1 cellular context compared by ENCODE assay signal in the genomic region with DNA sequence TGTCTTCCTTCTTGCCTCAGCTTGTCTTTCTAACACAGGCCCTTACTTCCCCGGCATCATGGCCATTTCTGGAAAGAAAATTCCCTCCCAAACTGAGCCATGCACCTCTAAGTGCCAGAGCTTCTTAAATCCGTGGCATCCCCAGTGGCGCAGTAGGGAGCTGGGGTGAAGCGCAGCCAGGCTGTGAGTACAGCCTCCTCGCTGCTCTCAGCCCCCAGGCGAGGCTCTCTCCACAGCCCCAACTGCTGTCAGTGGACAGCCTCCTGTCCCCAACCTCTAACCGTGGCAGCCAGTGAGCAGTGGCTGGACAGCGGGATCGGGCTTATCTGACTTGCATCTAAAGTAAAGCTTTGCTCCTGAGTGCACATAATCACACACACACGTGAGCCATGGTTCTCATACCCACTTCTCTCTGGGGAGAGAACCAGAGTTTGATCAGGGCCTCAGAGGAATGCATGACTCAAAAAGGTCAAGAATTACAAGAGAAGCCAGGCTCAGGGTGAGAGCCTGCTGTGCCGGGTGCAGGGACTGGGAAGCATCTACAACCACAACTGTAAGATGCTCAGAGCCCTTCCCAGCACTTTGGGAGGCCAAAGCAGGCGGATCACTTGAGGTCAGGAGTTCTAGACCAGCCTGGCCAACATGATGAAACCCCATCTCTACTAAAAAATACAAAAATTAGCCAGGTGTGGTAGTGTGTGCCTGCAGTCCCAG.
TF ChIP-seq lines count a peak whose summit lies in the region.

No MANE protein-coding gene starts in this region.

TF ChIP-seq in HepG2, 621 proteins besides CTCF, POLR2A, EP300 and RAD21 (continued from another document and continues in another):
- peak; percentile 43; the same call in 1 of the 2 replicates for TF ChIP-seq HNF1A (IDR thresholded peaks at IDR 0.05; ENCODE audit: low read depth)
- no peak; the same call in 1 of the 2 replicates for TF ChIP-seq HNF1A (CRISPR knock-in tag; IDR thresholded peaks at IDR 0.05; ENCODE audit: borderline replicate concordance)
- peak; percentile 65; the same call in 1 of the 2 replicates for TF ChIP-seq CCDC6 (CRISPR knock-in tag; IDR thresholded peaks at IDR 0.05)
- TF ChIP-seq, protein P1, sequence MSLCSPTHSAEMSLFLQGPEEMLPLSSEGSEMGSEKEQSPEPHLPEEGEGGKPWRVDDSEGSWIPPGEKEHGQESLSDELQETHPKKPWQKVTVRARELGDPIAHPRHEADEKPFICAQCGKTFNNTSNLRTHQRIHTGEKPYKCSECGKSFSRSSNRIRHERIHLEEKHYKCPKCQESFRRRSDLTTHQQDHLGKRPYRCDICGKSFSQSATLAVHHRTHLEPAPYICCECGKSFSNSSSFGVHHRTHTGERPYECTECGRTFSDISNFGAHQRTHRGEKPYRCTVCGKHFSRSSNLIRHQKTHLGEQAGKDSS (CRISPR knock-in tag; IDR thresholded peaks at IDR 0.05; ENCODE audit: borderline replicate concordance, low read depth): peak; percentile 89; the same call in 1 of the 2 replicates
- TF ChIP-seq ZNF766 (CRISPR knock-in tag; IDR thresholded peaks at IDR 0.05; ENCODE audit: borderline replicate concordance): no peak
- TF ChIP-seq HNRNPL (IDR thresholded peaks at IDR 0.05; ENCODE audit: low read depth, low read length): no peak
- TF ChIP-seq MAZ (IDR thresholded peaks at IDR 0.05; ENCODE audit: borderline replicate concordance, low read depth, low read length): no peak
- TF ChIP-seq MAZ (CRISPR knock-in tag; IDR thresholded peaks at IDR 0.05; ENCODE audit: low read depth): peak; percentile 66
- no peak for TF ChIP-seq SOX6 (IDR thresholded peaks at IDR 0.05)
- TF ChIP-seq SOX6 (CRISPR knock-in tag; IDR thresholded peaks at IDR 0.05): peak; percentile 89
- no peak for TF ChIP-seq SCMH1 (CRISPR knock-in tag; IDR thresholded peaks at IDR 0.05; ENCODE audit: borderline replicate concordance)
- TF ChIP-seq PPARG (CRISPR knock-in tag; conservative IDR thresholded peaks at IDR 0.05): peak; percentile 84
- peak; percentile 19; the same call in 1 of the 2 replicates for TF ChIP-seq SIX1 (CRISPR knock-in tag; IDR thresholded peaks at IDR 0.05; ENCODE audit: borderline replicate concordance)
- TF ChIP-seq PCBP2 (optimal IDR thresholded peaks at IDR 0.05; ENCODE audit: low read depth, low read length, poor library complexity, severe bottlenecking): no peak
- TF ChIP-seq, protein P2, sequence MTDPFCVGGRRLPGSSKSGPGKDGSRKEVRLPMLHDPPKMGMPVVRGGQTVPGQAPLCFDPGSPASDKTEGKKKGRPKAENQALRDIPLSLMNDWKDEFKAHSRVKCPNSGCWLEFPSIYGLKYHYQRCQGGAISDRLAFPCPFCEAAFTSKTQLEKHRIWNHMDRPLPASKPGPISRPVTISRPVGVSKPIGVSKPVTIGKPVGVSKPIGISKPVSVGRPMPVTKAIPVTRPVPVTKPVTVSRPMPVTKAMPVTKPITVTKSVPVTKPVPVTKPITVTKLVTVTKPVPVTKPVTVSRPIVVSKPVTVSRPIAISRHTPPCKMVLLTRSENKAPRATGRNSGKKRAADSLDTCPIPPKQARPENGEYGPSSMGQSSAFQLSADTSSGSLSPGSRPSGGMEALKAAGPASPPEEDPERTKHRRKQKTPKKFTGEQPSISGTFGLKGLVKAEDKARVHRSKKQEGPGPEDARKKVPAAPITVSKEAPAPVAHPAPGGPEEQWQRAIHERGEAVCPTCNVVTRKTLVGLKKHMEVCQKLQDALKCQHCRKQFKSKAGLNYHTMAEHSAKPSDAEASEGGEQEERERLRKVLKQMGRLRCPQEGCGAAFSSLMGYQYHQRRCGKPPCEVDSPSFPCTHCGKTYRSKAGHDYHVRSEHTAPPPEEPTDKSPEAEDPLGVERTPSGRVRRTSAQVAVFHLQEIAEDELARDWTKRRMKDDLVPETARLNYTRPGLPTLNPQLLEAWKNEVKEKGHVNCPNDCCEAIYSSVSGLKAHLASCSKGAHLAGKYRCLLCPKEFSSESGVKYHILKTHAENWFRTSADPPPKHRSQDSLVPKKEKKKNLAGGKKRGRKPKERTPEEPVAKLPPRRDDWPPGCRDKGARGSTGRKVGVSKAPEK (CRISPR knock-in tag; IDR thresholded peaks at IDR 0.05; ENCODE audit: borderline replicate concordance): peak; percentile 33; the same call in 1 of the 2 replicates
- no peak for TF ChIP-seq ZNF567 (CRISPR knock-in tag; IDR thresholded peaks at IDR 0.05; ENCODE audit: borderline replicate concordance)
- TF ChIP-seq ZNF740 (CRISPR knock-in tag; IDR thresholded peaks at IDR 0.05): no peak
- TF ChIP-seq, protein P3, sequence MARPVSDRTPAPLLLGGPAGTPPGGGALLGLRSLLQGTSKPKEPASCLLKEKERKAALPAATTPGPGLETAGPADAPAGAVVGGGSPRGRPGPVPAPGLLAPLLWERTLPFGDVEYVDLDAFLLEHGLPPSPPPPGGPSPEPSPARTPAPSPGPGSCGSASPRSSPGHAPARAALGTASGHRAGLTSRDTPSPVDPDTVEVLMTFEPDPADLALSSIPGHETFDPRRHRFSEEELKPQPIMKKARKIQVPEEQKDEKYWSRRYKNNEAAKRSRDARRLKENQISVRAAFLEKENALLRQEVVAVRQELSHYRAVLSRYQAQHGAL (CRISPR knock-in tag; IDR thresholded peaks at IDR 0.05; ENCODE audit: not compliant biosample characterization): no peak
- TF ChIP-seq SNAPC5 (CRISPR knock-in tag; IDR thresholded peaks at IDR 0.05; ENCODE audit: borderline replicate concordance): no peak
- peak; percentile 73 for TF ChIP-seq HES4 (CRISPR knock-in tag; IDR thresholded peaks at IDR 0.05; ENCODE audit: borderline replicate concordance)
- TF ChIP-seq CSRNP2 (CRISPR knock-in tag; conservative IDR thresholded peaks at IDR 0.05; ENCODE audit: low read depth): no peak
- no peak for TF ChIP-seq ZNF10 (CRISPR knock-in tag; IDR thresholded peaks at IDR 0.05; ENCODE audit: borderline replicate concordance, low read depth)
- TF ChIP-seq ZNF282 (IDR thresholded peaks at IDR 0.05; ENCODE audit: partially characterized antibody): no peak
- TF ChIP-seq SMYD3 (CRISPR knock-in tag; IDR thresholded peaks at IDR 0.05): no peak
- peak; percentile 64 for TF ChIP-seq MNT (IDR thresholded peaks at IDR 0.05)
- no peak for TF ChIP-seq ZNF672 (CRISPR knock-in tag; IDR thresholded peaks at IDR 0.05)
- peak in 1 of 2 experiments; percentile 36; a peak in 1 of 4 replicates for TF ChIP-seq KLF16 (CRISPR knock-in tag; IDR thresholded peaks at IDR 0.05)
- TF ChIP-seq, protein P4, sequence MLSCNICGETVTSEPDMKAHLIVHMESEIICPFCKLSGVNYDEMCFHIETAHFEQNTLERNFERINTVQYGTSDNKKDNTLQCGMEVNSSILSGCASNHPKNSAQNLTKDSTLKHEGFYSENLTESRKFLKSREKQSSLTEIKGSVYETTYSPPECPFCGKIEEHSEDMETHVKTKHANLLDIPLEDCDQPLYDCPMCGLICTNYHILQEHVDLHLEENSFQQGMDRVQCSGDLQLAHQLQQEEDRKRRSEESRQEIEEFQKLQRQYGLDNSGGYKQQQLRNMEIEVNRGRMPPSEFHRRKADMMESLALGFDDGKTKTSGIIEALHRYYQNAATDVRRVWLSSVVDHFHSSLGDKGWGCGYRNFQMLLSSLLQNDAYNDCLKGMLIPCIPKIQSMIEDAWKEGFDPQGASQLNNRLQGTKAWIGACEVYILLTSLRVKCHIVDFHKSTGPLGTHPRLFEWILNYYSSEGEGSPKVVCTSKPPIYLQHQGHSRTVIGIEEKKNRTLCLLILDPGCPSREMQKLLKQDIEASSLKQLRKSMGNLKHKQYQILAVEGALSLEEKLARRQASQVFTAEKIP (CRISPR knock-in tag; IDR thresholded peaks at IDR 0.05; ENCODE audit: borderline replicate concordance): no peak
- no peak for TF ChIP-seq ZNF101 (CRISPR knock-in tag; IDR thresholded peaks at IDR 0.05; ENCODE audit: borderline replicate concordance, low read depth)
- TF ChIP-seq RXRA (CRISPR knock-in tag; IDR thresholded peaks at IDR 0.05): peak; percentile 52
- TF ChIP-seq CEBPG (CRISPR knock-in tag; IDR thresholded peaks at IDR 0.05): peak; percentile 69
- TF ChIP-seq NCOA2 (CRISPR knock-in tag; IDR thresholded peaks at IDR 0.05): peak; percentile 47
- TF ChIP-seq ZNF781 (CRISPR knock-in tag; IDR thresholded peaks at IDR 0.05; ENCODE audit: borderline replicate concordance, not compliant biosample characterization): no peak
- TF ChIP-seq DR1 (CRISPR knock-in tag; IDR thresholded peaks at IDR 0.05): no peak
- TF ChIP-seq, protein P5, sequence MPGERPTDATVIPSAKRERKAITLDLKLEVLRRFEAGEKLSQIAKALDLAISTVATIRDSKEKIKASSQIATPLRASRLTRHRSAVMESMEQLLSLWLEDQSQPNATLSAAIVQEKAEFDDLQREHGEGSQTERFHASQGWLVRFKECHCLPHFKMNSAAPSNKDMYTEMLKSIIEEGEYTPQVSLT (CRISPR knock-in tag; IDR thresholded peaks at IDR 0.05; ENCODE audit: borderline replicate concordance, low read depth): no peak
- no peak for TF ChIP-seq ISL2 (CRISPR knock-in tag; IDR thresholded peaks at IDR 0.05)
- TF ChIP-seq, protein P6, sequence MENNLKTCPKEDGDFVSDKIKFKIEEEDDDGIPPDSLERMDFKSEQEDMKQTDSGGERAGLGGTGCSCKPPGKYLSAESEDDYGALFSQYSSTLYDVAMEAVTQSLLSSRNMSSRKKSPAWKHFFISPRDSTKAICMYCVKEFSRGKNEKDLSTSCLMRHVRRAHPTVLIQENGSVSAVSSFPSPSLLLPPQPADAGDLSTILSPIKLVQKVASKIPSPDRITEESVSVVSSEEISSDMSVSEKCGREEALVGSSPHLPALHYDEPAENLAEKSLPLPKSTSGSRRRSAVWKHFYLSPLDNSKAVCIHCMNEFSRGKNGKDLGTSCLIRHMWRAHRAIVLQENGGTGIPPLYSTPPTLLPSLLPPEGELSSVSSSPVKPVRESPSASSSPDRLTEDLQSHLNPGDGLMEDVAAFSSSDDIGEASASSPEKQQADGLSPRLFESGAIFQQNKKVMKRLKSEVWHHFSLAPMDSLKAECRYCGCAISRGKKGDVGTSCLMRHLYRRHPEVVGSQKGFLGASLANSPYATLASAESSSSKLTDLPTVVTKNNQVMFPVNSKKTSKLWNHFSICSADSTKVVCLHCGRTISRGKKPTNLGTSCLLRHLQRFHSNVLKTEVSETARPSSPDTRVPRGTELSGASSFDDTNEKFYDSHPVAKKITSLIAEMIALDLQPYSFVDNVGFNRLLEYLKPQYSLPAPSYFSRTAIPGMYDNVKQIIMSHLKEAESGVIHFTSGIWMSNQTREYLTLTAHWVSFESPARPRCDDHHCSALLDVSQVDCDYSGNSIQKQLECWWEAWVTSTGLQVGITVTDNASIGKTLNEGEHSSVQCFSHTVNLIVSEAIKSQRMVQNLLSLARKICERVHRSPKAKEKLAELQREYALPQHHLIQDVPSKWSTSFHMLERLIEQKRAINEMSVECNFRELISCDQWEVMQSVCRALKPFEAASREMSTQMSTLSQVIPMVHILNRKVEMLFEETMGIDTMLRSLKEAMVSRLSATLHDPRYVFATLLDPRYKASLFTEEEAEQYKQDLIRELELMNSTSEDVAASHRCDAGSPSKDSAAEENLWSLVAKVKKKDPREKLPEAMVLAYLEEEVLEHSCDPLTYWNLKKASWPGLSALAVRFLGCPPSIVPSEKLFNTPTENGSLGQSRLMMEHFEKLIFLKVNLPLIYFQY (CRISPR knock-in tag; IDR thresholded peaks at IDR 0.05; ENCODE audit: borderline replicate concordance): peak; percentile 50
- TF ChIP-seq ZNF383 (CRISPR knock-in tag; IDR thresholded peaks at IDR 0.05; ENCODE audit: borderline replicate concordance): no peak
